9 cellular contexts compared by ENCODE assay signal in the genomic region with DNA sequence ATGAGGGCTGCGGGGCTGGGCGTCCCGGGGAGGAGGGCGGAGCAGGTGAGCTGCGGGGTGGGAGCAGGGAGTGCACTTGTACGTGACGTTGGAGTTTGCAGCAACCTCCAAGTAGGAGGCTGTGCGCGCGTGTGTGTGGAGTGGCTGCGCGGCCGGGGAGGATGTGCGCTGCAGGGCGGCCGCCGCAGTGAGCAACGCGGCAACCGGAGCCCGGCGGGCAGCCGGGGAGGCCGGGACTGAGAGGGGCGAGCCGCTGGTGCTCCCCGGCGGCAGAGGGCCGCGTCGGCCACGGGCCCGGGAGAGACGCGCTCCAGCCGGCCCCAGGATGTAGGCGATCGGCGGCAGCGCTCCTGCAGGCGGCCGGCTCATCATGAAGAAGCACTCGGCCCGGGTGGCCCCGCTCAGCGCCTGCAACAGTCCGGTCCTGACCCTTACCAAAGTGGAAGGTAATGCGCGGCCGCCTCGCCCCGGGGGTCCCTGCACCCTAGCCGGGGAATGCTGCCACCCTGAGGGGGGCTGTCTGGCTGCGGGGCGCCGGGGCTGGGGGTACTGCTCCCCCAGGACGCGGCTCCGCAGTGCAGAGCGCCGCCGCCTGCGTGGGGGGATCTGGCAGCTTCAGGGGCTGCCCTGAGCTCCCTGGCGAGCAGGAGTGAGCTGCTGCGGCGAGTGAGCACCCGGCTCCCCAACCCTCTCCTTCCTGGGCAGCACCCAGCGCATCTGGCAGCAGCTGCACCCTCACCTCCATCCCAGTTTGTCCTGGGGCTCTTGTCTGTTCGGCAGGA.
DNase-seq lines count a peak whose midpoint lies in the region; ATAC-seq, FAIRE-seq and TF ChIP-seq lines count a peak whose summit lies in the region.
"Had no signal": no experiment of that assay in that cellular context is flagged by ENCODE, and none has a peak within 500 bp of the region (broad histone marks: within the 10 kb centered on the region; RNA-seq: fewer than 3 reads in every experiment).

No MANE protein-coding gene starts in this region.

- H3K9me3 Mint-ChIP-seq in stimulated activated memory B cell treated with anti-CD40 and anti-IgM and Interleukin-4, amounts not matched to agents 10 μg/mL and 1 μg/mL and 100 μg/mL, for 72 hours: peaks cover 6% of the 10 kb centered on the region

- intact Hi-C loops in mammary epithelial cell (cut with micrococcal nuclease) (loop anchor here (2.0 to 5.0 kb wide), 2 partner anchors 60 to 87 kb away; no protein-coding TSS in a partner anchor), HepG2 (cut with micrococcal nuclease; ENCODE audit: unreplicated experiment) (no loop called here)

- no peak for TF ChIP-seq EP300 in HepG2 (IDR thresholded peaks at IDR 0.05; ENCODE audit: low read depth in 2 of 2, low read length in 2 of 2)
- no peak for TF ChIP-seq EP300 in HepG2 (CRISPR knock-in tag; IDR thresholded peaks at IDR 0.05; ENCODE audit: borderline replicate concordance)

- H3K27ac ChIP-seq in RWPE1 (no peak overlapping the region), mammary epithelial cell (ENCODE audit: insufficient read depth, low read depth, low read length) (peak overlapping the region; percentile 30), HepG2 (ENCODE audit: extremely low read length, insufficient read depth, low read length) (no peak overlapping the region)
- H3K27ac ChIP-seq: SJSA1 had no signal

- H3K36me3 ChIP-seq in mammary epithelial cell (ENCODE audit: insufficient read depth, low read length) (no peaks in the 10 kb centered on the region), HepG2 (replicated peaks in 1 of 2; ENCODE audit: control insufficient read depth in 1 of 2, insufficient read depth in 2 of 2, low read length in 2 of 2) (no peaks in the 10 kb centered on the region)
- H3K36me3 ChIP-seq: SJSA1 had no signal

- H3K9ac ChIP-seq in mammary epithelial cell (ENCODE audit: insufficient read depth, low read length) (peak overlapping the region; percentile 39), HepG2 (ENCODE audit: insufficient read depth, low read depth, low read length) (no peak overlapping the region)

- no peak for FAIRE-seq in HepG2 (lab: Jason Lieb, UNC)

- peaks cover 60% of the 10 kb centered on the region for H3K27me3 Mint-ChIP-seq in stimulated activated memory B cell treated with anti-CD40 and anti-IgM and Interleukin-4, amounts not matched to agents 10 μg/mL and 1 μg/mL and 100 μg/mL, for 72 hours

- H2AFZ ChIP-seq in mammary epithelial cell (ENCODE audit: low read depth, low read length) (peak overlapping the region; percentile 48), HepG2 (ENCODE audit: low read length) (no peak overlapping the region)

- no TSS peak for BruUV-seq in mammary epithelial cell (replicated peaks; lab: Mats Ljungman, UMichigan)
- BruUV-seq in HepG2 (replicated peaks; lab: Mats Ljungman, UMichigan): no TSS peak

- H3K9me3 ChIP-seq in mammary epithelial cell (replicated peaks; ENCODE audit: insufficient read depth, low read length): no peaks in the 10 kb centered on the region
- no peaks in the 10 kb centered on the region; the same call in 1 of the 2 replicates for H3K9me3 ChIP-seq in HepG2 (ENCODE audit: low read length)
- H3K9me3 ChIP-seq: SJSA1 had no signal

- DNase-seq in GM12864 (ENCODE audit: low read depth): no peak
- DNase-seq in RWPE1 (ENCODE audit: low spot score): peak; percentile 36
- peak; percentile 58 for DNase-seq in mammary epithelial cell
- no peak for DNase-seq in HepG2 (ENCODE audit: low spot score)
- DNase-seq in SHP77 (lab: John Stamatoyannopoulos, UW): no peak

- H3K4me2 ChIP-seq in mammary epithelial cell (ENCODE audit: insufficient read depth, low read depth, low read length) (peak overlapping the region; percentile 94), HepG2 (ENCODE audit: low read depth, low read length) (peak overlapping the region; percentile 87)

- H3K4me3 ChIP-seq in GM12864 (ENCODE audit: low read depth, low read length): peak overlapping the region; percentile 45
- peak overlapping the region; percentile 30 to 61 (median 58) for H3K4me3 ChIP-seq in mammary epithelial cell (replicated peaks in 1 of 3; ENCODE audit: insufficient read depth in 1 of 3, low read depth in 2 of 3, low read length in 3 of 3)
- H3K4me3 ChIP-seq in HepG2 (replicated peaks in 1 of 3; ENCODE audit: insufficient read depth in 1 of 3, low read depth in 2 of 3, low read length in 3 of 3): peak overlapping the region; percentile 45 to 72 (median 46)
- H3K4me3 ChIP-seq: SJSA1 had no signal

- peak overlapping the region; percentile 68 for H3K4me3 Mint-ChIP-seq in stimulated activated memory B cell treated with anti-CD40 and anti-IgM and Interleukin-4, amounts not matched to agents 10 μg/mL and 1 μg/mL and 100 μg/mL, for 72 hours

- dilution Hi-C loops in mammary epithelial cell (cut with HindIII; ENCODE audit: low sequenced_read_pairs): no loop called here

- in situ Hi-C loops in mammary epithelial cell (cut with MboI; ENCODE audit: low sequenced_read_pairs in 2 of 2): no loop called here
- in situ Hi-C loops in HepG2 (cut with HindIII; ENCODE audit: extremely low pct_ligation_motif_present, low pct_unique_long_range_greater_than_20kb): no loop called here

- CTCF ChIA-PET in RWPE1 (lab: Yijun Ruan, JAX) (interaction anchor here (1.6 kb wide), 1 partner anchor 96 kb away, joined by 6 read pairs; no protein-coding TSS in a partner anchor), mammary epithelial cell (lab: Charles Lee; ENCODE audit: low non-redundant PET) (interaction anchor here (1.9 kb wide), 1 partner anchor 95 kb away, joined by 11 read pairs; no protein-coding TSS in a partner anchor), HepG2 (lab: Yijun Ruan, JAX; ENCODE audit: low intra/inter-chr PET ratio, low total read pairs) (no interaction called here)

- H3K27me3 ChIP-seq in mammary epithelial cell (ENCODE audit: insufficient read depth, low read length) (no peaks in the 10 kb centered on the region), HepG2 (ENCODE audit: control insufficient read depth in 1 of 2, insufficient read depth in 2 of 2, low read length in 2 of 2) (peaks cover 1 to 38% of the 10 kb centered on the region in 2 experiments; a peak in 3 of 5 replicates)

- TF ChIP-seq RAD21 in HepG2 (CRISPR knock-in tag; IDR thresholded peaks at IDR 0.05): no peak

- under 1% methylated on average over 14 of the region's 69 CpGs for WGBS in mammary epithelial cell (ENCODE audit: low coverage, missing lambda C conversion rate)
- WGBS in HepG2 (ENCODE audit: low lambda C conversion rate): 0% methylated on average over 1 of the region's 69 CpGs

- H3K27ac Mint-ChIP-seq in stimulated activated memory B cell treated with anti-CD40 and anti-IgM and Interleukin-4, amounts not matched to agents 10 μg/mL and 1 μg/mL and 100 μg/mL, for 72 hours: no peak overlapping the region

- ATAC-seq in HG02759 (IDR thresholded peaks at IDR 0.05; ENCODE audit: unreplicated experiment): peak; percentile 45
- peak; percentile 83 for ATAC-seq in HepG2
- peak; percentile 60 for ATAC-seq in stimulated activated memory B cell treated with anti-CD40 and anti-IgM and Interleukin-4, amounts not matched to agents 10 μg/mL and 1 μg/mL and 100 μg/mL, for 72 hours
- no peak for ATAC-seq in HG02970 (IDR thresholded peaks at IDR 0.05; ENCODE audit: low FRiP score, unreplicated experiment)

- no peak for TF ChIP-seq CTCF in GM12864 (IDR thresholded peaks at IDR 0.05; ENCODE audit: low read depth, low read length, missing control alignments)
- no peak for TF ChIP-seq CTCF in RWPE1 (conservative IDR thresholded peaks at IDR 0.05; ENCODE audit: low read depth)
- no peak for TF ChIP-seq CTCF in mammary epithelial cell (conservative IDR thresholded peaks at IDR 0.05 in 1 of 2, IDR thresholded peaks at IDR 0.05 in 1 of 2; ENCODE audit: extremely low read depth in 1 of 2, insufficient read depth in 1 of 2, low read depth in 1 of 2, low read length in 2 of 2)
- peak; percentile 2; the same call in 1 of the 2 replicates for TF ChIP-seq CTCF in HepG2 (CRISPR knock-in tag; IDR thresholded peaks at IDR 0.05)

- peaks cover 5% of the 10 kb centered on the region for H3K4me1 Mint-ChIP-seq in stimulated activated memory B cell treated with anti-CD40 and anti-IgM and Interleukin-4, amounts not matched to agents 10 μg/mL and 1 μg/mL and 100 μg/mL, for 72 hours

- H3K4me1 ChIP-seq in mammary epithelial cell (ENCODE audit: insufficient read depth, low read length): peaks cover 44% of the 10 kb centered on the region
- peaks cover 14% of the 10 kb centered on the region; the same call in 1 of the 2 replicates for H3K4me1 ChIP-seq in HepG2 (ENCODE audit: insufficient read depth, low read length)

- H4K20me1 ChIP-seq in mammary epithelial cell (ENCODE audit: insufficient read depth, low read length) (no peaks in the 10 kb centered on the region), HepG2 (ENCODE audit: insufficient read depth, low read length) (no peaks in the 10 kb centered on the region)

- POLR2A ChIA-PET in RWPE1 (lab: Yijun Ruan, JAX; ENCODE audit: low non-redundant PET): no interaction called here
- POLR2A ChIA-PET in HepG2 (lab: Yijun Ruan, JAX): no interaction called here

- H3K36me3 Mint-ChIP-seq in stimulated activated memory B cell treated with anti-CD40 and anti-IgM and Interleukin-4, amounts not matched to agents 10 μg/mL and 1 μg/mL and 100 μg/mL, for 72 hours: peaks cover 7% of the 10 kb centered on the region

- H3K79me2 ChIP-seq in mammary epithelial cell (ENCODE audit: insufficient read depth, low read length) (peaks cover 16% of the 10 kb centered on the region), HepG2 (ENCODE audit: insufficient read depth, low read length) (no peaks in the 10 kb centered on the region)

- no peak for TF ChIP-seq POLR2A in HepG2 (IDR thresholded peaks at IDR 0.05; ENCODE audit: insufficient read depth in 1 of 2, low read depth in 2 of 2, low read length in 2 of 2)

TF ChIP-seq in HepG2, 621 proteins besides CTCF, POLR2A, EP300 and RAD21 (continues in another document):
- TF ChIP-seq GABPB1 (CRISPR knock-in tag; IDR thresholded peaks at IDR 0.05): peak; percentile 18; the same call in 1 of the 2 replicates
- no peak for TF ChIP-seq U2AF1 (optimal IDR thresholded peaks at IDR 0.05; ENCODE audit: low read depth, low read length)
- TF ChIP-seq, protein P1, sequence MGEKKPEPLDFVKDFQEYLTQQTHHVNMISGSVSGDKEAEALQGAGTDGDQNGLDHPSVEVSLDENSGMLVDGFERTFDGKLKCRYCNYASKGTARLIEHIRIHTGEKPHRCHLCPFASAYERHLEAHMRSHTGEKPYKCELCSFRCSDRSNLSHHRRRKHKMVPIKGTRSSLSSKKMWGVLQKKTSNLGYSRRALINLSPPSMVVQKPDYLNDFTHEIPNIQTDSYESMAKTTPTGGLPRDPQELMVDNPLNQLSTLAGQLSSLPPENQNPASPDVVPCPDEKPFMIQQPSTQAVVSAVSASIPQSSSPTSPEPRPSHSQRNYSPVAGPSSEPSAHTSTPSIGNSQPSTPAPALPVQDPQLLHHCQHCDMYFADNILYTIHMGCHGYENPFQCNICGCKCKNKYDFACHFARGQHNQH (CRISPR knock-in tag; IDR thresholded peaks at IDR 0.05): no peak

Comparison
In these comparisons a context has a peak if more than half of its experiments do, and no peak if none do; other contexts are left out.
1. DNase-seq: peak in RWPE1 (single experiment) and mammary epithelial cell (single experiment); none in GM12864 (single experiment), HepG2 (single experiment) and SHP77 (0 of 2).
2. Peak in every context shown above with its lines, with median percentiles within 50 percentile points of each other: H3K4me3 ChIP-seq.